Comparison of ENCODE assay signal across 1 cellular context in the genomic region with DNA sequence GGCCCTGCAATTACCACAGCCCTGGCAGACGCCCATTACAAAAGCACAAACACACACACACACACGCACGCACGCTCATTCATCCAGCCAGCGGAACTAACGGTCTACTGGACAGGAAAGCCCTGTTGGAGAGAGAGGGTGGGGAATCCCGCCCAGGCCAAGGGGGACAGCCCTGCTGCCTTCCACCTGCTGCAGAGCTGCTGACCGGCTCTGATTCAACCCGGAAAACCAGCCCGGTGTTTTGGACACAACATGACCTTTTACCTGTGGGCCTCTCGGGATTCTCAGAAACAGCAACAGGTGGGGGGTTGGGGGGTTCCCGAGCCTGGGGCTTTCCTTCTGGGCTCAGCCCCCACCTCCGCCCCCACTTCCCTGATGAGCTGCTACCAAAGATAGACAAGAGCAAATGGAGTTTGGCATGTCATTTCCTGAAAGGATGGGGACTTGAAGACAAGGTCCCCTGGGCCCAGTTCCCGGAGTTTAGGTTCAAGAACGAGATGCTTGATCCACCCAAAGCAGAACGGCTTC.
TF ChIP-seq lines count a peak whose summit lies in the region.

No MANE protein-coding gene starts in this region.

TF ChIP-seq in GM23338, 12 proteins besides CTCF, POLR2A, EP300 and RAD21 (continued from another document):
- no peak for TF ChIP-seq ZNF462 (CRISPR knock-in tag; IDR thresholded peaks at IDR 0.05)
